Comparison of ENCODE assay signal across 9 cellular contexts in the genomic region with DNA sequence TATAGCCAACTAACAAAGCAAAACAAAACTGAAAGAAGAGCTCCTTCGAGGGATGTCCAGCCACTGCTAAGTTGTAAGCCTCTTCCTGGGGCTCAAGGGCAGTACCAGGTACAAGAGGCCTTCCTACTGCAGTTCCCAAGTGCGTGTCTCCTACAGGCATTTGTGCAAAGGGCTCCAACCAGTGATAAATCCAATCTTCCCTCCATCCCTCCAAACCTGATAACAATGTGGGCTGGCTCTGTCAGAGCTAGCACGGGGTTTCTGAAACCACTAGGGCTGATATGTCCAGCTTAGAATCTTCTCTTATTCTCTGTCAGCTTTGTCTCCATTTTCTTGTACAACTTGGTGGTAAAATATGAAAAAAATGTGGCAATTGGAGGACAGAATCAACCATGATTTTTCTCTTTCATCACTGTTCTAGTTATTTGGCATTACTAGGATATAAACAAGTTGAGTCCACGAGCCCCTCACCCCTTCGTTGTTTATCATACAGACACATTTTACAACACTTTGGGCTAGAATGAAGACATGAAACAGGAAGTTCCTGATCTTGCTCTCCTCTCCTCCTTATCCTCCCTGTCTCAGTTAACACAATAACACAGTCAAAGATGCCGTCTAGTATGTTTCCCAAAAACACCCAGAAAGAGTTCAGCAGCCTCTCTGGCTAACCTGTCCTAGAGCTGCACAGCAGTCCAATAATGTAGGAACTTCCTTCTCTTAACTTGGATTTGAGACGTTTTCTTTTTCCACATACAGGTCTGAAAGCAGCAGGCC. TPM values are rescaled to one million over a fixed set of nuclear protein-coding genes. Genes with fewer than 3 reads are reported as not detected.
DNase-seq lines count a peak whose midpoint lies in the region; ATAC-seq, FAIRE-seq and TF ChIP-seq lines count a peak whose summit lies in the region.
"Had no signal": no experiment of that assay in that cellular context is flagged by ENCODE, and none has a peak within 500 bp of the region (broad histone marks: within the 10 kb centered on the region; RNA-seq: fewer than 3 reads in every experiment).

No MANE protein-coding gene starts in this region.

- H3K4me1 Mint-ChIP-seq in T-helper 2 cell treated with Interferon-gamma antibody and Interleukin-4, amounts not matched to agents 5 μg/mL and 100 μg/mL, for 36 hours (ENCODE audit: low read depth): peaks cover 59% of the 10 kb centered on the region

- intact Hi-C loops in kidney (cut with DNase I): no loop called here

- TF ChIP-seq CTCF in kidney (IDR thresholded peaks at IDR 0.05; ENCODE audit: borderline replicate concordance, extremely low read depth, insufficient read depth): no peak

- H3K4me3 Mint-ChIP-seq in T-helper 2 cell treated with Interferon-gamma antibody and Interleukin-4, amounts not matched to agents 5 μg/mL and 100 μg/mL, for 36 hours: peak overlapping the region; percentile 87

- peak overlapping the region in 1 of 2 donors; percentile 20 for H3K9ac ChIP-seq in kidney (ENCODE audit: low read length in 2 of 2)

- 23% methylated on average over 7 of the region's 7 CpGs for WGBS in urinary bladder

- FAIRE-seq in kidney (lab: Jason Lieb, UNC): no peak
- FAIRE-seq: bronchial epithelial cell had no signal

- no peaks in the 10 kb centered on the region for H3K27me3 Mint-ChIP-seq in T-helper 2 cell treated with Interferon-gamma antibody and Interleukin-4, amounts not matched to agents 5 μg/mL and 100 μg/mL, for 36 hours (ENCODE audit: low read depth)

- H3K4me3 ChIP-seq in kidney (ENCODE audit: low read length in 2 of 2) (peak overlapping the region; percentile 45 to 47), urinary bladder (ENCODE audit: low read depth, low read length) (peak overlapping the region; percentile 2)

- H3K36me3 ChIP-seq in kidney (ENCODE audit: control insufficient read depth in 1 of 2, insufficient read depth in 2 of 2, low read length in 2 of 2) (peaks cover 0 to 3% of the 10 kb centered on the region in 2 donors), urinary bladder (ENCODE audit: insufficient read depth) (peaks cover 3% of the 10 kb centered on the region)

- no peaks in the 10 kb centered on the region for H3K9me3 Mint-ChIP-seq in T-helper 2 cell treated with Interferon-gamma antibody and Interleukin-4, amounts not matched to agents 5 μg/mL and 100 μg/mL, for 36 hours

- H3K27ac ChIP-seq in kidney (ENCODE audit: low read depth in 2 of 2, low read length in 2 of 2) (peak overlapping the region; percentile 45 to 59), urinary bladder (ENCODE audit: low read depth) (peak overlapping the region; percentile 55)

- H3K36me3 Mint-ChIP-seq in T-helper 2 cell treated with Interferon-gamma antibody and Interleukin-4, amounts not matched to agents 5 μg/mL and 100 μg/mL, for 36 hours (ENCODE audit: low read depth): peaks cover 47% of the 10 kb centered on the region

- DNase-seq in EH (ENCODE audit: low read depth) (peak; percentile 51), kidney (no peak), DMS53 (lab: John Stamatoyannopoulos, UW) (no peak)
- DNase-seq in T-helper 2 cell treated with Interferon-gamma antibody and Interleukin-4, amounts not matched to agents 5 μg/mL and 100 μg/mL, for 36 hours (ENCODE audit: low spot score): peak; percentile 15
- no peak for DNase-seq in stimulated activated CD4-positive, alpha-beta T cell treated with anti-CD3 and anti-CD28 coated beads, Interleukin-15, amount 100 ng/mL, for 24 hours

- no peaks in the 10 kb centered on the region for H3K9me3 ChIP-seq in kidney (ENCODE audit: control insufficient read depth in 1 of 2, low read length in 2 of 2)

- peak overlapping the region; percentile 91 for H3K27ac Mint-ChIP-seq in T-helper 2 cell treated with Interferon-gamma antibody and Interleukin-4, amounts not matched to agents 5 μg/mL and 100 μg/mL, for 36 hours

- ATAC-seq in GM21723 (IDR thresholded peaks at IDR 0.05; ENCODE audit: unreplicated experiment): peak; percentile 41
- ATAC-seq in HG03457 (IDR thresholded peaks at IDR 0.05; ENCODE audit: unreplicated experiment): no peak

- H3K4me1 ChIP-seq in kidney (ENCODE audit: control insufficient read depth in 1 of 2, insufficient read depth in 1 of 2, low read depth in 1 of 2, low read length in 2 of 2) (peaks cover 14 to 28% of the 10 kb centered on the region in 2 donors), urinary bladder (ENCODE audit: insufficient read depth) (no peaks in the 10 kb centered on the region)

RNA-seq across cellular contexts. Expression of gene WIPF1, which starts 35.4 kb away (rescaled TPM):
- total RNA-seq in kidney (55.0 TPM), urinary bladder (43.1 TPM)
- polyA plus RNA-seq in kidney (ENCODE audit: insufficient read depth, low read depth, low replicate concordance) (11.7 TPM), urinary bladder (45.0 TPM)

Comparison
In these comparisons a context has a peak if more than half of its experiments do, and no peak if none do; other contexts are left out.
1. DNase-seq: peak in EH (single experiment) and T-helper 2 cell treated with Interferon-gamma antibody and Interleukin-4, amounts not matched to agents 5 μg/mL and 100 μg/mL, for 36 hours (single experiment); none in kidney (single experiment), DMS53 (single experiment) and stimulated activated CD4-positive, alpha-beta T cell treated with anti-CD3 and anti-CD28 coated beads, Interleukin-15, amount 100 ng/mL, for 24 hours (single experiment).